ENCODE assay signal across 1 cellular context in the genomic region with DNA sequence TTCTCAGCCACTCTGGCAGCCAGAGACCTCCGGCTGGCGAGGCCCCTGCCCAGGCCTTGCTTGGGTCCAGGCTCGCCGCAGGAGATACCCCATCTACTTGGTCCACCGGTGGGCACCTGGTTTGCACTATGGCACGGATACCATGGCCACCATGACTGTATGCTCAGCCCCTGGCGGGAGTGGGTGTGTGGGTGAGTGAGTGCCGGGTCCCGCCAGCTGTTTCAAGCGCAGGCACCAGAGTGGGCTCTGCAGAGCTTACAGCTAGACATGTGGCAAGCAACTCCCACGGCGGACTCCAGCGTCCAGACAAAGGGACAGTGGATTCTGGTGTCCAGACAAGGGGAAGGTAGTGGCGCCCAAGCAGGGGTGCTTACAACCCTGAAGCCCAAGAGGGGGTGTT.
TF ChIP-seq lines count a peak whose summit lies in the region.

No MANE protein-coding gene starts in this region.

TF ChIP-seq in HepG2, 621 proteins besides CTCF, POLR2A, EP300 and RAD21 (continued from another document):
- peak; percentile 73 for TF ChIP-seq ZBTB33 (CRISPR knock-in tag; IDR thresholded peaks at IDR 0.05)
- TF ChIP-seq ZNF33A (CRISPR knock-in tag; IDR thresholded peaks at IDR 0.05; ENCODE audit: borderline replicate concordance), result no peak
